ENCODE assay signal across 8 cellular contexts in genomic region chr21:36125513-36126121, GRCh38. TPM values are rescaled to one million over a fixed set of nuclear protein-coding genes. Genes with fewer than 3 reads are reported as not detected.
A peak's percentile ranks its signal among the peaks of the same experiment; 100 is the strongest.
DNase-seq lines count a peak whose midpoint lies in the region; ATAC-seq, FAIRE-seq and TF ChIP-seq lines count a peak whose summit lies in the region.

No MANE protein-coding gene starts in this region.

- no peak overlapping the region for H3K4me3 Mint-ChIP-seq in activated naive CD8-positive, alpha-beta T cell treated with anti-CD3 and anti-CD28 coated beads, Interleukin-2, amount 10 ng/mL, durations not matched to agents 7 days and 5 days

- WGBS in right cardiac atrium, result 26% methylated on average over 8 of the region's 8 CpGs
- WGBS in small intestine, 3 donors, result 29 to 33% (median 31%) methylated on average over 8 of the region's 8 CpGs

- H3K36me3 Mint-ChIP-seq in activated naive CD8-positive, alpha-beta T cell treated with anti-CD3 and anti-CD28 coated beads, Interleukin-2, amount 10 ng/mL, durations not matched to agents 7 days and 5 days, result peaks cover under 1% of the 10 kb centered on the region

- ATAC-seq in activated naive CD8-positive, alpha-beta T cell treated with anti-CD3 and anti-CD28 coated beads, Interleukin-2, amount 10 ng/mL, durations not matched to agents 7 days and 5 days (ENCODE audit: low read depth), result no peak
- no peak for ATAC-seq in right cardiac atrium
- ATAC-seq in GM18505 (IDR thresholded peaks at IDR 0.05; ENCODE audit: unreplicated experiment), result no peak

- DNase-seq in Daoy (ENCODE audit: low read depth) (peak; percentile 62), LHCN-M2 (ENCODE audit: low read depth) (peak; percentile 47), SK-MEL-5 (ENCODE audit: low read depth, low spot score) (peak; percentile 58), right cardiac atrium (peak; percentile 44 to 81 (median 57)), small intestine (peak; percentile 56), dedifferentiated amniotic fluid mesenchymal stem cell (ENCODE audit: extremely low spot score) (no peak)
- DNase-seq in activated naive CD8-positive, alpha-beta T cell treated with anti-CD3 and anti-CD28 coated beads, Interleukin-2, amount 10 ng/mL, durations not matched to agents 7 days and 5 days, result peak; percentile 54

- H3K4me3 ChIP-seq in right cardiac atrium (ENCODE audit: low read length) (no peak overlapping the region), small intestine (ENCODE audit: low read depth in 1 of 2, low read length in 2 of 2) (no peak overlapping the region)

- POLR2A ChIA-PET in activated naive CD8-positive, alpha-beta T cell treated with anti-CD3 and anti-CD28 coated beads, Interleukin-2, amount 10 ng/mL, durations not matched to agents 7 days and 5 days (lab: Charles Lee), result interaction anchor here (1.0 kb wide), 1 partner anchor 10 kb away, joined by 5 read pairs; no protein-coding TSS in a partner anchor

- H3K4me1 ChIP-seq in right cardiac atrium (ENCODE audit: control insufficient read depth, insufficient read depth, low read length), result peaks cover 8% of the 10 kb centered on the region
- H3K4me1 ChIP-seq in small intestine (ENCODE audit: control insufficient read depth in 2 of 2, insufficient read depth in 1 of 2, low read depth in 1 of 2, low read length in 1 of 2), result no peaks in the 10 kb centered on the region

- peaks cover 19% of the 10 kb centered on the region for H3K4me1 Mint-ChIP-seq in activated naive CD8-positive, alpha-beta T cell treated with anti-CD3 and anti-CD28 coated beads, Interleukin-2, amount 10 ng/mL, durations not matched to agents 7 days and 5 days

- intact Hi-C loops in right cardiac atrium (cut with DNase I), result no loop called here

- H3K27ac ChIP-seq in right cardiac atrium (ENCODE audit: low read length) (no peak overlapping the region), small intestine (ENCODE audit: low read depth in 1 of 2, low read length in 1 of 2) (no peak overlapping the region)

- TF ChIP-seq POLR2A in GM18505 (IDR thresholded peaks at IDR 0.05; ENCODE audit: borderline replicate concordance, extremely low read depth, insufficient read depth, insufficient read length), result no peak

- H3K9me3 Mint-ChIP-seq in activated naive CD8-positive, alpha-beta T cell treated with anti-CD3 and anti-CD28 coated beads, Interleukin-2, amount 10 ng/mL, durations not matched to agents 7 days and 5 days, result no peaks in the 10 kb centered on the region

- in situ Hi-C loops in SK-MEL-5 (cut with HindIII; ENCODE audit: low pct_unique_long_range_greater_than_20kb, low sequenced_read_pairs), result no loop called here

- FAIRE-seq in small intestine (lab: Jason Lieb, UNC), result no peak

- H3K27ac Mint-ChIP-seq in activated naive CD8-positive, alpha-beta T cell treated with anti-CD3 and anti-CD28 coated beads, Interleukin-2, amount 10 ng/mL, durations not matched to agents 7 days and 5 days, result no peak overlapping the region

- H3K27me3 Mint-ChIP-seq in activated naive CD8-positive, alpha-beta T cell treated with anti-CD3 and anti-CD28 coated beads, Interleukin-2, amount 10 ng/mL, durations not matched to agents 7 days and 5 days, result peaks cover 22% of the 10 kb centered on the region

- H3K27me3 ChIP-seq in right cardiac atrium (ENCODE audit: control insufficient read depth, insufficient read depth) (no peaks in the 10 kb centered on the region), small intestine (ENCODE audit: control insufficient read depth in 2 of 2, insufficient read depth in 2 of 2, low read length in 2 of 2) (no peaks in the 10 kb centered on the region)

- H3K36me3 ChIP-seq in small intestine (ENCODE audit: control insufficient read depth in 2 of 2, insufficient read depth in 2 of 2, low read length in 2 of 2), result no peaks in the 10 kb centered on the region

- H3K9me3 ChIP-seq in right cardiac atrium (ENCODE audit: control insufficient read depth, low read length) (no peaks in the 10 kb centered on the region), small intestine (ENCODE audit: control insufficient read depth, low read depth) (no peaks in the 10 kb centered on the region)

RNA-seq across cellular contexts. Expression of gene CBR3, which starts 9.3 kb away (rescaled TPM):
- total RNA-seq in Daoy (2014; rRNA removed; shearing (Covaris generic)), result 37.0 and 49.8 TPM in 2 replicates
- total RNA-seq in LHCN-M2 (2014; rRNA removed) (9.4 and 16.5 TPM in 2 replicates), right cardiac atrium (1 to 10 TPM; 3.1 to 4.1 (median 3.5) TPM)
- 13.4 TPM for polyA plus RNA-seq in LHCN-M2 (2012)
- total RNA-seq in SK-MEL-5 (2014; rRNA removed; shearing (Covaris generic)), result 18.5 and 23.1 TPM in 2 replicates
- 18.4 and 27.6 TPM in 2 replicates for polyA plus RNA-seq in SK-MEL-5 (2015; cell fraction: cytosol; rRNA removed)
- polyA plus RNA-seq in SK-MEL-5 (2015; cell fraction: nucleus; rRNA removed), result 4.3 and 13.6 TPM in 2 replicates
- total RNA-seq in activated naive CD8-positive, alpha-beta T cell treated with anti-CD3 and anti-CD28 coated beads, Interleukin-2, amount 10 ng/mL, durations not matched to agents 7 days and 5 days, result 10 to 100 TPM; 14.6 to 14.9 TPM
- polyA plus RNA-seq in right cardiac atrium (6.2 TPM), small intestine (1 to 10 TPM in 1 of 3 donors, under 1 TPM in 2; 0.54 to 9.0 (median 0.67) TPM)

RNA-seq across cellular contexts. Expression of gene DOP1B, which starts 31.0 kb away (rescaled TPM):
- 1.8 and 3.3 TPM in 2 replicates for total RNA-seq in Daoy (2014; rRNA removed; shearing (Covaris generic))
- total RNA-seq in LHCN-M2 (2014; rRNA removed) (4.2 and 5.8 TPM in 2 replicates), right cardiac atrium (1 to 10 TPM; 5.0 to 8.1 (median 7.1) TPM)
- polyA plus RNA-seq in LHCN-M2 (2012), result 3.7 TPM
- 3.7 and 7.7 TPM in 2 replicates for total RNA-seq in SK-MEL-5 (2014; rRNA removed; shearing (Covaris generic))
- 12.6 and 17.7 TPM in 2 replicates for polyA plus RNA-seq in SK-MEL-5 (2015; cell fraction: cytosol; rRNA removed)
- polyA plus RNA-seq in SK-MEL-5 (2015; cell fraction: nucleus; rRNA removed), result 8.2 and 15.1 TPM in 2 replicates
- total RNA-seq in activated naive CD8-positive, alpha-beta T cell treated with anti-CD3 and anti-CD28 coated beads, Interleukin-2, amount 10 ng/mL, durations not matched to agents 7 days and 5 days, result 10 to 100 TPM; 24.1 to 27.1 TPM
- polyA plus RNA-seq in right cardiac atrium (1.7 TPM), small intestine (10 to 100 TPM in 2 of 3 donors, 1 to 10 TPM in 1; 8.4 to 13.7 (median 10.1) TPM)

RNA-seq across cellular contexts. Expression of gene CBR1, which starts 55.8 kb away (rescaled TPM):
- total RNA-seq in Daoy (2014; rRNA removed; shearing (Covaris generic)), result 130 and 170 TPM in 2 replicates
- total RNA-seq in LHCN-M2 (2014; rRNA removed) (124 and 234 TPM in 2 replicates), right cardiac atrium (10 to 100 TPM; 20.5 to 35.1 (median 29.3) TPM)
- polyA plus RNA-seq in LHCN-M2 (2012), result 86.4 TPM
- total RNA-seq in SK-MEL-5 (2014; rRNA removed; shearing (Covaris generic)), result 217 and 237 TPM in 2 replicates
- polyA plus RNA-seq in SK-MEL-5 (2015; cell fraction: cytosol; rRNA removed), result 232 and 262 TPM in 2 replicates
- 63.1 and 93.5 TPM in 2 replicates for polyA plus RNA-seq in SK-MEL-5 (2015; cell fraction: nucleus; rRNA removed)
- total RNA-seq in activated naive CD8-positive, alpha-beta T cell treated with anti-CD3 and anti-CD28 coated beads, Interleukin-2, amount 10 ng/mL, durations not matched to agents 7 days and 5 days, result 10 to 100 TPM; 40.7 to 43.8 TPM
- polyA plus RNA-seq in right cardiac atrium (31.8 TPM), small intestine (1,000 to 10,000 TPM in 2 of 3 donors, 100 to 1,000 TPM in 1; 439 to 1,932 (median 1,477) TPM)
